In genomic region chr5:178232124-178232919, GRCh38 we compare ENCODE assay signal across 8 cellular contexts. TPM values are rescaled to one million over a fixed set of nuclear protein-coding genes. Genes with fewer than 3 reads are reported as not detected.
DNase-seq lines count a peak whose midpoint lies in the region; ATAC-seq and TF ChIP-seq lines count a peak whose summit lies in the region.

TSS of gene PHYKPL (minus strand) at chr5:178232802. CDS start at chr5:178232550, 252 bp downstream.

- no peaks in the 10 kb centered on the region for H3K9me3 Mint-ChIP-seq in T-helper 1 cell treated with Interleukin-12 subunit alpha and Interleukin-12 subunit beta and Interleukin-4 antibody, amounts not matched to agents 30 μg/mL and 1 μg/mL, for 36 hours

- peaks cover 47% of the 10 kb centered on the region for H3K4me1 Mint-ChIP-seq in T-helper 1 cell treated with Interleukin-12 subunit alpha and Interleukin-12 subunit beta and Interleukin-4 antibody, amounts not matched to agents 30 μg/mL and 1 μg/mL, for 36 hours (ENCODE audit: low read depth)

- no peaks in the 10 kb centered on the region for H3K27me3 Mint-ChIP-seq in T-helper 1 cell treated with Interleukin-12 subunit alpha and Interleukin-12 subunit beta and Interleukin-4 antibody, amounts not matched to agents 30 μg/mL and 1 μg/mL, for 36 hours (ENCODE audit: low read depth)

- H3K4me3 ChIP-seq in left ventricle myocardium inferior (peak within 1 kb of the TSS; percentile 98), psoas muscle (peak within 1 kb of the TSS; percentile 94)

- TF ChIP-seq CTCF in left ventricle myocardium inferior (IDR thresholded peaks at IDR 0.05; ENCODE audit: borderline replicate concordance) (no peak), psoas muscle (IDR thresholded peaks at IDR 0.05) (no peak)

- no peak for TF ChIP-seq RAD21 in Ishikawa (IDR thresholded peaks at IDR 0.05; ENCODE audit: low read depth)

- peak within 1 kb of the TSS; percentile 86 for H3K4me3 Mint-ChIP-seq in T-helper 1 cell treated with Interleukin-12 subunit alpha and Interleukin-12 subunit beta and Interleukin-4 antibody, amounts not matched to agents 30 μg/mL and 1 μg/mL, for 36 hours

- intact Hi-C loops in left ventricle myocardium inferior (cut with micrococcal nuclease) (no loop called here), psoas muscle (cut with DNase I) (loop anchor here in 1 of 2 donors (5.0 kb wide), 1 partner anchor 360 kb away; the partner anchor contains the start of gene COL23A1)

- no peak; the same call in 1 of the 2 replicates for TF ChIP-seq EP300 in Ishikawa (IDR thresholded peaks at IDR 0.05; ENCODE audit: borderline replicate concordance)

- H3K36me3 Mint-ChIP-seq in T-helper 1 cell treated with Interleukin-12 subunit alpha and Interleukin-12 subunit beta and Interleukin-4 antibody, amounts not matched to agents 30 μg/mL and 1 μg/mL, for 36 hours (ENCODE audit: low read depth) = peaks cover 34% of the 10 kb centered on the region

- H3K9me3 ChIP-seq in left ventricle myocardium inferior (replicated peaks) = peaks cover under 1% of the 10 kb centered on the region
- H3K9me3 ChIP-seq in psoas muscle = no peaks in the 10 kb centered on the region

- H3K36me3 ChIP-seq in left ventricle myocardium inferior (peaks cover 37% of the 10 kb centered on the region), psoas muscle (ENCODE audit: insufficient read depth in 1 of 2, low read depth in 1 of 2) (peaks cover 0 to 33% of the 10 kb centered on the region in 2 donors)

- ATAC-seq in GM21576 (IDR thresholded peaks at IDR 0.05; ENCODE audit: unreplicated experiment) (peak; percentile 75), psoas muscle (peak; percentile 59 to 69 (median 66))

- peak within 1 kb of the TSS; percentile 76 for H3K27ac Mint-ChIP-seq in T-helper 1 cell treated with Interleukin-12 subunit alpha and Interleukin-12 subunit beta and Interleukin-4 antibody, amounts not matched to agents 30 μg/mL and 1 μg/mL, for 36 hours

- peak; percentile 13 for DNase-seq in GF-D8 (lab: John Stamatoyannopoulos, UW)
- DNase-seq in amygdala (lab: John Stamatoyannopoulos, UW) = peak in 46 of 56 donors; percentile 24 to 84 (median 64)
- peak; percentile 76 for DNase-seq in left ventricle myocardium inferior
- DNase-seq in psoas muscle = peak; percentile 86 to 90
- no peak for DNase-seq in NCI-H2107 treated with DMSO at 0.1 percent for 48 hours (lab: John Stamatoyannopoulos, UW; ENCODE audit: unreplicated experiment)

- H3K4me1 ChIP-seq in left ventricle myocardium inferior (peaks cover 68% of the 10 kb centered on the region), psoas muscle (peaks cover 55% of the 10 kb centered on the region)

- peak within 1 kb of the TSS; percentile 96 for H3K27ac ChIP-seq in left ventricle myocardium inferior (replicated peaks)
- H3K27ac ChIP-seq in psoas muscle = peak within 1 kb of the TSS; percentile 99

- H3K27me3 ChIP-seq in left ventricle myocardium inferior (ENCODE audit: low read depth) = no peaks in the 10 kb centered on the region
- no peaks in the 10 kb centered on the region for H3K27me3 ChIP-seq in psoas muscle (ENCODE audit: insufficient read depth in 3 of 3, low read length in 2 of 3)

- WGBS in psoas muscle, 3 donors = 0 to 1% (median 0%) methylated on average over 49 to 102 of the region's 102 CpGs

TF ChIP-seq in Ishikawa, 13 proteins besides CTCF, POLR2A, EP300 and RAD21:
- peak; percentile 69 for TF ChIP-seq MAX (IDR thresholded peaks at IDR 0.05)
- 0 out of 2 replicates have a peak, but pooled peaks have one; percentile 29 for TF ChIP-seq NFIC (IDR thresholded peaks at IDR 0.05)
- TF ChIP-seq TCF12 (IDR thresholded peaks at IDR 0.05; ENCODE audit: low read depth) = 0 out of 2 replicates have a peak, but pooled peaks have one; percentile 23
- TF ChIP-seq USF1 (IDR thresholded peaks at IDR 0.05) = peak; percentile 9; the same call in 1 of the 2 replicates
- no peak for TF ChIP-seq EGR1 (IDR thresholded peaks at IDR 0.05)
- TF ChIP-seq FOXM1 (IDR thresholded peaks at IDR 0.05; ENCODE audit: borderline replicate concordance, low read depth) = no peak
- no peak for TF ChIP-seq TEAD4 (IDR thresholded peaks at IDR 0.05)
- TF ChIP-seq ZBTB7A (IDR thresholded peaks at IDR 0.05; ENCODE audit: low read depth) = peak; percentile 97
- no peak for TF ChIP-seq CEBPB (IDR thresholded peaks at IDR 0.05)
- no peak for TF ChIP-seq CREB1 (IDR thresholded peaks at IDR 0.05; ENCODE audit: low read depth)
- peak; percentile 49; the same call in 1 of the 2 replicates for TF ChIP-seq TAF1 (IDR thresholded peaks at IDR 0.05; ENCODE audit: low read depth)
- peak; percentile 40; the same call in 1 of the 2 replicates for TF ChIP-seq YY1 (IDR thresholded peaks at IDR 0.05; ENCODE audit: low read depth)
- TF ChIP-seq REST (IDR thresholded peaks at IDR 0.05; ENCODE audit: low read depth) = no peak

RNA-seq across cellular contexts. Expression of gene PHYKPL, which starts in this region (rescaled TPM):
- total RNA-seq in left ventricle myocardium inferior (34.0 TPM), psoas muscle (10 to 100 TPM; 43.2 to 51.6 (median 45.2) TPM)
- polyA plus RNA-seq in psoas muscle = 10 to 100 TPM; 22.3 to 43.9 (median 27.5) TPM
